8 cellular contexts compared by ENCODE assay signal in genomic region chr3:32816439-32817194, GRCh38. TPM values are rescaled to one million over a fixed set of nuclear protein-coding genes. Genes with fewer than 3 reads are reported as not detected.
DNase-seq lines count a peak whose midpoint lies in the region; ATAC-seq and TF ChIP-seq lines count a peak whose summit lies in the region.

No MANE protein-coding gene starts in this region.

- H3K4me3 ChIP-seq in AG10803 (ENCODE audit: low read length) (peak overlapping the region; percentile 29), rectal smooth muscle tissue (ENCODE audit: low read length) (peak overlapping the region; percentile 44)

- H3K36me3 ChIP-seq in rectal smooth muscle tissue (ENCODE audit: control insufficient read depth, insufficient read depth, low read length): no peaks in the 10 kb centered on the region

- H3K27me3 ChIP-seq in rectal smooth muscle tissue (ENCODE audit: control insufficient read depth, insufficient read depth, low read length): peaks cover 33% of the 10 kb centered on the region

- H3K27ac ChIP-seq in rectal smooth muscle tissue (ENCODE audit: low read depth, low read length): no peak overlapping the region

- peak; percentile 15 for ATAC-seq in GM19463 (IDR thresholded peaks at IDR 0.05; ENCODE audit: unreplicated experiment)
- peak; percentile 27 to 29 for ATAC-seq in left cardiac atrium
- no peak for ATAC-seq in GM19452 (IDR thresholded peaks at IDR 0.05; ENCODE audit: unreplicated experiment)

- peak; percentile 5 for DNase-seq in AG10803 (ENCODE audit: low read depth)
- peak; percentile 68 for DNase-seq in activated CD8-positive, alpha-beta memory T cell treated with anti-CD3 and anti-CD28 coated beads, Interleukin-2, amount 50 U/mL, for 48 hours
- DNase-seq in left cardiac atrium: no peak
- no peak for DNase-seq in T-helper 9 cell
- no peak for DNase-seq in SHP77 treated with DMSO at 0.1 percent for 48 hours (lab: John Stamatoyannopoulos, UW)

- H3K4me1 ChIP-seq in rectal smooth muscle tissue (ENCODE audit: control insufficient read depth, insufficient read depth, low read length): no peaks in the 10 kb centered on the region

- H3K9ac ChIP-seq in rectal smooth muscle tissue (ENCODE audit: low read length): no peak overlapping the region

- TF ChIP-seq CTCF in AG10803 (conservative IDR thresholded peaks at IDR 0.05; ENCODE audit: low read length): no peak

- intact Hi-C loops in left cardiac atrium (cut with DNase I): no loop called here

RNA-seq across cellular contexts. Expression of gene TRIM71, which starts 1.2 kb away (rescaled TPM):
- under 1 TPM in 1 of 2 donors, not detected in 1; 0.06 TPM for total RNA-seq in left cardiac atrium

Comparison
In these comparisons a context has a peak if more than half of its experiments do, and no peak if none do; other contexts are left out.
1. DNase-seq: peak in AG10803 (single experiment) and activated CD8-positive, alpha-beta memory T cell treated with anti-CD3 and anti-CD28 coated beads, Interleukin-2, amount 50 U/mL, for 48 hours (single experiment); none in left cardiac atrium (single experiment), T-helper 9 cell (single experiment) and SHP77 treated with DMSO at 0.1 percent for 48 hours (single experiment).